7 cellular contexts compared by ENCODE assay signal in genomic region chr19:461664-462551, GRCh38. TPM values are rescaled to one million over a fixed set of nuclear protein-coding genes. Genes with fewer than 3 reads are reported as not detected.
DNase-seq lines count a peak whose midpoint lies in the region; ATAC-seq and TF ChIP-seq lines count a peak whose summit lies in the region.
"Had no signal": no experiment of that assay in that cellular context is flagged by ENCODE, and none has a peak within 500 bp of the region (broad histone marks: within the 10 kb centered on the region; RNA-seq: fewer than 3 reads in every experiment).

No MANE protein-coding gene starts in this region.

- H3K9me3 ChIP-seq in RWPE2 (ENCODE audit: severe bottlenecking) (no peaks in the 10 kb centered on the region), vagina (no peaks in the 10 kb centered on the region)

- no peak for TF ChIP-seq CTCF in RWPE2 (IDR thresholded peaks at IDR 0.05; ENCODE audit: poor library complexity, severe bottlenecking)
- no peak for TF ChIP-seq CTCF in vagina (IDR thresholded peaks at IDR 0.05)

- intact Hi-C loops in vagina (cut with DNase I), result no loop called here

- H3K4me3 ChIP-seq in RWPE2 (ENCODE audit: severe bottlenecking), result no peak overlapping the region
- H3K4me3 ChIP-seq in vagina, result peak overlapping the region; percentile 44 to 81

- H3K27me3 ChIP-seq in RWPE2 (ENCODE audit: insufficient read depth, poor library complexity, severe bottlenecking) (peaks cover 14% of the 10 kb centered on the region), vagina (no peaks in the 10 kb centered on the region)

- no peak overlapping the region for H3K27ac ChIP-seq in RWPE2 (ENCODE audit: poor library complexity, severe bottlenecking)
- peak overlapping the region; percentile 66 for H3K27ac ChIP-seq in vagina

- H3K4me1 ChIP-seq in RWPE2 (ENCODE audit: insufficient read depth, poor library complexity, severe bottlenecking) (no peaks in the 10 kb centered on the region), vagina (peaks cover 24% of the 10 kb centered on the region)

- peak; percentile 39; the same call in 2 of the 3 replicates for ATAC-seq in RWPE2 (ENCODE audit: low read depth)
- ATAC-seq in GM18873 (IDR thresholded peaks at IDR 0.05; ENCODE audit: low FRiP score, unreplicated experiment), result no peak

- TF ChIP-seq POLR2A in vagina (IDR thresholded peaks at IDR 0.05), result no peak

- DNase-seq in Daoy (ENCODE audit: low read depth), result peak; percentile 29
- DNase-seq in RWPE2 (ENCODE audit: low spot score), result no peak
- DNase-seq in iPS-NIHi7 (ENCODE audit: extremely low spot score), result peak; percentile 85
- no peak for DNase-seq in vagina (ENCODE audit: extremely low spot score in 2 of 2)
- DNase-seq in T1000 (lab: John Stamatoyannopoulos, UW), result no peak

- H3K36me3 ChIP-seq in RWPE2 (ENCODE audit: low read depth) (no peaks in the 10 kb centered on the region), vagina (no peaks in the 10 kb centered on the region)

RNA-seq across cellular contexts. Expression of gene SHC2, which starts 1.1 kb away (rescaled TPM):
- total RNA-seq in Daoy (2014; rRNA removed; shearing (Covaris generic)), result 0.11 TPM in 1 of 2 replicates, not detected in the other
- total RNA-seq in vagina, result 26.0 TPM

RNA-seq across cellular contexts. Expression of gene MADCAM1, which starts 34.4 kb away (rescaled TPM):
- not detected in 2 replicates for total RNA-seq in Daoy (2014; rRNA removed; shearing (Covaris generic))
- total RNA-seq in vagina, result 0.49 TPM
- total RNA-seq: dermis microvascular lymphatic vessel endothelial cell had no signal

RNA-seq across cellular contexts. Expression of gene TPGS1, which starts 45.4 kb away (rescaled TPM):
- total RNA-seq in Daoy (2014; rRNA removed; shearing (Covaris generic)), result 54.9 and 58.9 TPM in 2 replicates
- total RNA-seq in vagina, result 39.5 TPM

RNA-seq across cellular contexts. Expression of gene C2CD4C, which starts 53.0 kb away (rescaled TPM):
- 0.06 TPM in 1 of 2 replicates, not detected in the other for total RNA-seq in Daoy (2014; rRNA removed; shearing (Covaris generic))
- 2.2 TPM for total RNA-seq in vagina

Comparison
In these comparisons a context has a peak if more than half of its experiments do, and no peak if none do; other contexts are left out.
1. DNase-seq: peak in Daoy (single experiment) and iPS-NIHi7 (single experiment); none in RWPE2 (single experiment), vagina (0 of 2) and T1000 (single experiment).
2. RNA of gene SHC2, which starts 1.1 kb away (total RNA-seq): 26.0 TPM in vagina (single experiment); 0.11 TPM in Daoy; every median in the first group is over 10 times any median in the second.